Comparison of ENCODE assay signal across 1 cellular context in the genomic region with DNA sequence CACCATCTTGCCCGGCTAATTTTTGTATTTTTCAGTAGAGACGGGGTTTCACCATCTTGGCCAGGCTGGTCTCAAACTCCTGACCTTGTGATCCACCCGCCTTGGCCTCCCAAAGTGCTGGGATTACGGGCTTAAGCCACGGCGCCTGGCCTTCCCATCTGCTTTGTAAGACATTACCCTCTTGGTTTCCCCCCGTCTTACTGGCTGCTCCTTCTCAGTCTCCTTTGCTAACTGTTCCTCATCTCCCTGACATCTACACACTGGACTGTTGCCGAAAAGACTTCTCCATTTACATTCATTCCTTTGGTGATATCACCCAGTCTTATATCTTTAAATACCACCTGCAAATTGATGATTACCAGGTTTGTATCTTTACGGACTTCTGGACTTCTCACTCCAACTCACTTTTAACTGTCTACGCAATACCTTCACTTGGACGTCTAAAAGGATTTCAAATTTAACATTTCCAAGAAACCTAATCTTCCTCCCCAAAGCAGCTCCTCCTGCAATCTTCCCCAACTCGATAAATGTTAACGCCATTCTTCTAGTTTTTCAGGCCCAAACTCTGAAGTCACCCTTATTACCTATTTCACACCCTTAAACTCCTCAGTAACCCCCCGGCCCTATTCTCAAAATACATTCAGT.
TF ChIP-seq lines count a peak whose summit lies in the region.

No MANE protein-coding gene starts in this region.

TF ChIP-seq in HepG2, 621 proteins besides CTCF, POLR2A, EP300 and RAD21:
- TF ChIP-seq MAFG (CRISPR knock-in tag; IDR thresholded peaks at IDR 0.05) (no peak), STAG1 (CRISPR knock-in tag; IDR thresholded peaks at IDR 0.05) (no peak), ZNF335 (CRISPR knock-in tag; IDR thresholded peaks at IDR 0.05) (no peak), ZNF530 (CRISPR knock-in tag; IDR thresholded peaks at IDR 0.05; ENCODE audit: low read depth) (no peak), ZNF747 (CRISPR knock-in tag; IDR thresholded peaks at IDR 0.05; ENCODE audit: borderline replicate concordance) (no peak), GTF2F1 (IDR thresholded peaks at IDR 0.05; ENCODE audit: low read length) (no peak), SYNCRIP (IDR thresholded peaks at IDR 0.05; ENCODE audit: insufficient read depth, low read depth, low read length) (no peak), CBFB (CRISPR knock-in tag; IDR thresholded peaks at IDR 0.05) (no peak), IRF2 (CRISPR knock-in tag; IDR thresholded peaks at IDR 0.05) (no peak), ZBTB8A (CRISPR knock-in tag; IDR thresholded peaks at IDR 0.05; ENCODE audit: borderline replicate concordance, low read depth) (no peak), ZNF558 (CRISPR knock-in tag; IDR thresholded peaks at IDR 0.05; ENCODE audit: borderline replicate concordance) (no peak), THYN1 (CRISPR knock-in tag; IDR thresholded peaks at IDR 0.05; ENCODE audit: borderline replicate concordance, low read depth) (no peak), ZNF124 (CRISPR knock-in tag; IDR thresholded peaks at IDR 0.05) (no peak), HNRNPH1 (optimal IDR thresholded peaks at IDR 0.05; ENCODE audit: low read depth, low read length) (no peak)
- TF ChIP-seq, protein P1, sequence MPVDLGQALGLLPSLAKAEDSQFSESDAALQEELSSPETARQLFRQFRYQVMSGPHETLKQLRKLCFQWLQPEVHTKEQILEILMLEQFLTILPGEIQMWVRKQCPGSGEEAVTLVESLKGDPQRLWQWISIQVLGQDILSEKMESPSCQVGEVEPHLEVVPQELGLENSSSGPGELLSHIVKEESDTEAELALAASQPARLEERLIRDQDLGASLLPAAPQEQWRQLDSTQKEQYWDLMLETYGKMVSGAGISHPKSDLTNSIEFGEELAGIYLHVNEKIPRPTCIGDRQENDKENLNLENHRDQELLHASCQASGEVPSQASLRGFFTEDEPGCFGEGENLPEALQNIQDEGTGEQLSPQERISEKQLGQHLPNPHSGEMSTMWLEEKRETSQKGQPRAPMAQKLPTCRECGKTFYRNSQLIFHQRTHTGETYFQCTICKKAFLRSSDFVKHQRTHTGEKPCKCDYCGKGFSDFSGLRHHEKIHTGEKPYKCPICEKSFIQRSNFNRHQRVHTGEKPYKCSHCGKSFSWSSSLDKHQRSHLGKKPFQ (CRISPR knock-in tag; IDR thresholded peaks at IDR 0.05; ENCODE audit: insufficient replicate concordance): no peak
- TF ChIP-seq, protein P2, sequence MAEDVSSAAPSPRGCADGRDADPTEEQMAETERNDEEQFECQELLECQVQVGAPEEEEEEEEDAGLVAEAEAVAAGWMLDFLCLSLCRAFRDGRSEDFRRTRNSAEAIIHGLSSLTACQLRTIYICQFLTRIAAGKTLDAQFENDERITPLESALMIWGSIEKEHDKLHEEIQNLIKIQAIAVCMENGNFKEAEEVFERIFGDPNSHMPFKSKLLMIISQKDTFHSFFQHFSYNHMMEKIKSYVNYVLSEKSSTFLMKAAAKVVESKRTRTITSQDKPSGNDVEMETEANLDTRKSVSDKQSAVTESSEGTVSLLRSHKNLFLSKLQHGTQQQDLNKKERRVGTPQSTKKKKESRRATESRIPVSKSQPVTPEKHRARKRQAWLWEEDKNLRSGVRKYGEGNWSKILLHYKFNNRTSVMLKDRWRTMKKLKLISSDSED (CRISPR knock-in tag; IDR thresholded peaks at IDR 0.05): no peak
- TF ChIP-seq, protein P3, sequence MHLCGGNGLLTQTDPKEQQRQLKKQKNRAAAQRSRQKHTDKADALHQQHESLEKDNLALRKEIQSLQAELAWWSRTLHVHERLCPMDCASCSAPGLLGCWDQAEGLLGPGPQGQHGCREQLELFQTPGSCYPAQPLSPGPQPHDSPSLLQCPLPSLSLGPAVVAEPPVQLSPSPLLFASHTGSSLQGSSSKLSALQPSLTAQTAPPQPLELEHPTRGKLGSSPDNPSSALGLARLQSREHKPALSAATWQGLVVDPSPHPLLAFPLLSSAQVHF (CRISPR knock-in tag; IDR thresholded peaks at IDR 0.05): no peak
